10 cellular contexts compared by ENCODE assay signal in genomic region chrX:118824173-118824782, GRCh38. TPM values are rescaled to one million over a fixed set of nuclear protein-coding genes. Genes with fewer than 3 reads are reported as not detected.
DNase-seq lines count a peak whose midpoint lies in the region; ATAC-seq and TF ChIP-seq lines count a peak whose summit lies in the region.
"Had no signal": no experiment of that assay in that cellular context is flagged by ENCODE, and none has a peak within 500 bp of the region (broad histone marks: within the 10 kb centered on the region; RNA-seq: fewer than 3 reads in every experiment).

No MANE protein-coding gene starts in this region.

- intact Hi-C loops in Panc1 (cut with micrococcal nuclease; ENCODE audit: unreplicated experiment): no loop called here

- no TSS peak for BruUV-seq in Panc1 (replicated peaks; lab: Mats Ljungman, UMichigan)

- TF ChIP-seq CTCF in Panc1 (IDR thresholded peaks at IDR 0.05) (no peak), fibroblast of pulmonary artery (IDR thresholded peaks at IDR 0.05; ENCODE audit: low read length, missing control alignments) (no peak)

- H3K9ac ChIP-seq in skeletal muscle satellite cell (ENCODE audit: low read depth, low read length): no peak overlapping the region

- CTCF ChIA-PET in Panc1 (lab: Charles Lee): interaction anchor here (0.6 kb wide), 1 partner anchor 11 kb away, joined by 3 read pairs; no protein-coding TSS in a partner anchor

- POLR2A ChIA-PET in Panc1 (lab: Charles Lee): no interaction called here

- DNase-seq in NCI-H524 (lab: John Stamatoyannopoulos, UW) (peak; percentile 29 to 30), NCI-H524 treated with DMSO at 0.1 percent for 48 hours (lab: John Stamatoyannopoulos, UW) (no peak), Panc1 (ENCODE audit: low read depth, low spot score) (no peak), fibroblast of pulmonary artery (ENCODE audit: low read depth) (no peak)
- DNase-seq: AML-193 had no signal

- H3K9me3 ChIP-seq in Panc1 (ENCODE audit: control insufficient read depth, insufficient read depth, low read depth, low read length): no peaks in the 10 kb centered on the region
- no peaks in the 10 kb centered on the region for H3K9me3 ChIP-seq in skeletal muscle satellite cell (replicated peaks; ENCODE audit: low read length)

- peak overlapping the region; percentile 81 for H3K4me2 ChIP-seq in skeletal muscle satellite cell (ENCODE audit: low read length)

- no peak overlapping the region for H3K27ac ChIP-seq in Panc1 (ENCODE audit: low read length)

- ATAC-seq in Panc1: peak; percentile 33
- ATAC-seq in GM19452 (IDR thresholded peaks at IDR 0.05; ENCODE audit: unreplicated experiment): no peak
- no peak for ATAC-seq in GM21717 (IDR thresholded peaks at IDR 0.05; ENCODE audit: unreplicated experiment)
- no peak for ATAC-seq in GM18498 (IDR thresholded peaks at IDR 0.05; ENCODE audit: unreplicated experiment)

- H3K36me3 ChIP-seq in Panc1 (ENCODE audit: control insufficient read depth, insufficient read depth, low read length) (no peaks in the 10 kb centered on the region), skeletal muscle satellite cell (ENCODE audit: insufficient read depth, low read length) (no peaks in the 10 kb centered on the region)

- peaks cover 20% of the 10 kb centered on the region for H3K27me3 ChIP-seq in Panc1 (ENCODE audit: control insufficient read depth, insufficient read depth, low read length)
- peaks cover 39% of the 10 kb centered on the region for H3K27me3 ChIP-seq in skeletal muscle satellite cell (ENCODE audit: control insufficient read depth, insufficient read depth, low read length)

- H3K4me1 ChIP-seq in Panc1 (ENCODE audit: control insufficient read depth, insufficient read depth, low read length): peaks cover 10% of the 10 kb centered on the region; the same call in 1 of the 2 replicates
- peaks cover 3% of the 10 kb centered on the region for H3K4me1 ChIP-seq in skeletal muscle satellite cell (ENCODE audit: control insufficient read depth, insufficient read depth, low read length)

- H3K4me3 ChIP-seq in Panc1 (ENCODE audit: low read depth in 2 of 2, low read length in 2 of 2) (peak overlapping the region; percentile 30 to 52), fibroblast of pulmonary artery (replicated peaks; ENCODE audit: low read depth, low read length) (peak overlapping the region; percentile 32), skeletal muscle satellite cell (ENCODE audit: low read length) (peak overlapping the region; percentile 52)

- in situ Hi-C loops in Panc1 (cut with HindIII; ENCODE audit: low pct_unique_long_range_greater_than_20kb, low sequenced_read_pairs): no loop called here

RNA-seq across cellular contexts. Expression of gene ZCCHC12, which starts 0.7 kb away (rescaled TPM):
- total RNA-seq in Panc1 (2021; ENCODE audit: unreplicated experiment): 0.10 TPM
- not detected for polyA plus RNA-seq in Panc1 (2012; ENCODE audit: insufficient read length)
- not detected in 2 replicates for total RNA-seq in skeletal muscle satellite cell (2012; rRNA removed)
- total RNA-seq: T-helper 2 cell treated with Interferon-gamma antibody and Interleukin-4, amounts not matched to agents 100 ng/mL and 5 ng/mL, for 36 hours had no signal

Comparison
In these comparisons a context has a peak if more than half of its experiments do, and no peak if none do; other contexts are left out.
1. DNase-seq: peak in NCI-H524 (2 of 2); none in NCI-H524 treated with DMSO at 0.1 percent for 48 hours (single experiment), Panc1 (single experiment) and fibroblast of pulmonary artery (single experiment).
2. Peak in every context shown above with its lines, with median percentiles within 50 percentile points of each other: H3K4me3 ChIP-seq.